Comparison of ENCODE assay signal across 8 cellular contexts in the genomic region with DNA sequence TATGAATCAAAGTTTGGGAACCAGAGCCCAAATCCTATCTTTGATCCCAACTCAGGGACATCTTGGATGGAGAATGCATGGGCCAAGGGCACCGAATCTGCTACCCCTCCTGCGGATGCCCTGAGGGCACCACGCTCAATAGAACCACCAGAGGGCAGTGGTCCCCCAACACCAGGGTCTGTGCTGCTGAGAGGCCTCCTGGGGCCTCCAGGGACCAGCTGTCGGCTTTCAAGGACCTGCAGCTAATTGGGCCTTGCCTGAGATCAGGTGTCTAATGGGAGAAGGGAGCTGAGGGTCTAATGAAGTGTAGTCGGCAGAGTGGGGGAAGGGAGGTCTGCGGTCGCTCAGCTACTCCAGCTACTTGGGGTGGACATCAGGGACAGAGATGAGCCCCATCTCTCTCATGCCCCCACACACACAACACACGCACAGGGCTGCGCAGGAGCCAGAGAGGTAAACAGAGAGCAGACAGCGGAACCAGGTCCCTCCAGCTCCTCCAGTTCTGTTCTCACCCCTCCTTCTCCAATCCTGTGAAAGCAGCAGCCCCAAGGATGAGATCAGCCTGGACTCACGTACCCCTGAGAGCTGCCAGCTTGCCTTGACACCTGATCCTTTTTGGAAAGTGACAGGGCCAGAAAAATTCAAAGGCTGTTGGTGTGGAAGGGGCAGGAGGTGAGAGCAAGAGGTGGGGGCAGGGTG. TPM values are rescaled to one million over a fixed set of nuclear protein-coding genes. Genes with fewer than 3 reads are reported as not detected.
A peak's percentile ranks its signal among the peaks of the same experiment; 100 is the strongest.
DNase-seq lines count a peak whose midpoint lies in the region; ATAC-seq and TF ChIP-seq lines count a peak whose summit lies in the region.

No MANE protein-coding gene starts in this region.

- peak overlapping the region; percentile 27 for H3K27ac Mint-ChIP-seq in neural crest cell (ENCODE audit: unreplicated experiment)

- intact Hi-C loops in Panc1 (cut with micrococcal nuclease; ENCODE audit: unreplicated experiment) = loop anchor here (1.0 kb wide), 1 partner anchor 56 kb away; no protein-coding TSS in a partner anchor

- peak; percentile 79 for TF ChIP-seq CTCF in Panc1 (IDR thresholded peaks at IDR 0.05)
- TF ChIP-seq CTCF in neural crest cell (conservative IDR thresholded peaks at IDR 0.05) = peak; percentile 65

- peak overlapping the region; percentile 72 for H3K4me3 Mint-ChIP-seq in neural crest cell

- H3K27me3 ChIP-seq in Panc1 (ENCODE audit: control insufficient read depth, insufficient read depth, low read length) (no peaks in the 10 kb centered on the region), stomach smooth muscle (ENCODE audit: control insufficient read depth in 1 of 2, insufficient read depth in 2 of 2, low read length in 2 of 2) (no peaks in the 10 kb centered on the region)

- no TSS peak for BruUV-seq in Panc1 (replicated peaks; lab: Mats Ljungman, UMichigan)

- peaks cover 16% of the 10 kb centered on the region for H3K4me1 Mint-ChIP-seq in neural crest cell

- POLR2A ChIA-PET in Panc1 (lab: Charles Lee) = no interaction called here

- H3K4me1 ChIP-seq in Panc1 (ENCODE audit: control insufficient read depth, insufficient read depth, low read length) = peaks cover 3% of the 10 kb centered on the region; the same call in 1 of the 2 replicates
- H3K4me1 ChIP-seq in stomach smooth muscle (ENCODE audit: control insufficient read depth, insufficient read depth, low read length) = peaks cover 32% of the 10 kb centered on the region

- H3K27me3 Mint-ChIP-seq in neural crest cell (ENCODE audit: low read depth) = no peaks in the 10 kb centered on the region

- H3K27ac ChIP-seq in Panc1 (ENCODE audit: low read length) (no peak overlapping the region), stomach smooth muscle (ENCODE audit: low read length) (peak overlapping the region; percentile 62)

- H3K36me3 Mint-ChIP-seq in neural crest cell (ENCODE audit: low read depth) = peaks cover 13% of the 10 kb centered on the region

- peak; percentile 81 for DNase-seq in AG08395 (ENCODE audit: low spot score)
- peak; percentile 64 to 66 for DNase-seq in Kasumi-1 (lab: John Stamatoyannopoulos, UW)
- no peak for DNase-seq in Panc1 (ENCODE audit: low read depth, low spot score)
- DNase-seq in activated T-helper 1 cell treated with Interleukin-2 at 50 U/mL for 16 hours (ENCODE audit: low read depth) = peak; percentile 57
- DNase-seq in fibroblast of peridontal ligament (ENCODE audit: extremely low read depth) = peak; percentile 42
- peak; percentile 64 for DNase-seq in neural crest cell (ENCODE audit: low read depth, low spot score)

- in situ Hi-C loops in Panc1 (cut with HindIII; ENCODE audit: low pct_unique_long_range_greater_than_20kb, low sequenced_read_pairs) = no loop called here

- H3K9me3 ChIP-seq in Panc1 (ENCODE audit: control insufficient read depth, insufficient read depth, low read depth, low read length) (no peaks in the 10 kb centered on the region), stomach smooth muscle (ENCODE audit: control insufficient read depth in 2 of 2, low read length in 2 of 2) (no peaks in the 10 kb centered on the region)

- peak; percentile 65 for ATAC-seq in GM19035 (IDR thresholded peaks at IDR 0.05; ENCODE audit: unreplicated experiment)
- peak; percentile 88 for ATAC-seq in Panc1

- H3K9me3 Mint-ChIP-seq in neural crest cell = no peaks in the 10 kb centered on the region

- CTCF ChIA-PET in Panc1 (lab: Charles Lee) = interaction anchor here (0.6 to 2.1 kb wide), 10 partner anchors 16 to 70 kb away, joined by 3 to 15 read pairs (median 5); a partner anchor contains a TSS

- H3K9ac ChIP-seq in stomach smooth muscle (ENCODE audit: low read length in 2 of 2) = peak overlapping the region; percentile 23 to 55

- H3K4me3 ChIP-seq in Panc1 (ENCODE audit: low read depth in 2 of 2, low read length in 2 of 2) (no peak overlapping the region), stomach smooth muscle (ENCODE audit: low read length in 2 of 2) (no peak overlapping the region)

- H3K36me3 ChIP-seq in Panc1 (ENCODE audit: control insufficient read depth, insufficient read depth, low read length) (no peaks in the 10 kb centered on the region), stomach smooth muscle (ENCODE audit: control insufficient read depth in 2 of 2, insufficient read depth in 2 of 2, low read length in 2 of 2) (peaks cover 29 to 54% of the 10 kb centered on the region in 2 donors)

RNA-seq across cellular contexts. Expression of a gene that starts 34.9 kb away (rescaled TPM):
- total RNA-seq in Panc1 (2021; ENCODE audit: unreplicated experiment) (51.1 TPM), neural crest cell (45.8 and 46.6 TPM in 2 replicates)
- 14.8 TPM for polyA plus RNA-seq in Panc1 (2012; ENCODE audit: insufficient read length)

RNA-seq across cellular contexts. Expression of a gene that starts 48.0 kb away (rescaled TPM):
- 19.1 TPM for total RNA-seq in Panc1 (2021; ENCODE audit: unreplicated experiment)
- polyA plus RNA-seq in Panc1 (2012; ENCODE audit: insufficient read length) = 12.8 TPM
- total RNA-seq in neural crest cell = 70.5 and 71.7 TPM in 2 replicates
